8 cellular contexts compared by ENCODE assay signal in the genomic region with DNA sequence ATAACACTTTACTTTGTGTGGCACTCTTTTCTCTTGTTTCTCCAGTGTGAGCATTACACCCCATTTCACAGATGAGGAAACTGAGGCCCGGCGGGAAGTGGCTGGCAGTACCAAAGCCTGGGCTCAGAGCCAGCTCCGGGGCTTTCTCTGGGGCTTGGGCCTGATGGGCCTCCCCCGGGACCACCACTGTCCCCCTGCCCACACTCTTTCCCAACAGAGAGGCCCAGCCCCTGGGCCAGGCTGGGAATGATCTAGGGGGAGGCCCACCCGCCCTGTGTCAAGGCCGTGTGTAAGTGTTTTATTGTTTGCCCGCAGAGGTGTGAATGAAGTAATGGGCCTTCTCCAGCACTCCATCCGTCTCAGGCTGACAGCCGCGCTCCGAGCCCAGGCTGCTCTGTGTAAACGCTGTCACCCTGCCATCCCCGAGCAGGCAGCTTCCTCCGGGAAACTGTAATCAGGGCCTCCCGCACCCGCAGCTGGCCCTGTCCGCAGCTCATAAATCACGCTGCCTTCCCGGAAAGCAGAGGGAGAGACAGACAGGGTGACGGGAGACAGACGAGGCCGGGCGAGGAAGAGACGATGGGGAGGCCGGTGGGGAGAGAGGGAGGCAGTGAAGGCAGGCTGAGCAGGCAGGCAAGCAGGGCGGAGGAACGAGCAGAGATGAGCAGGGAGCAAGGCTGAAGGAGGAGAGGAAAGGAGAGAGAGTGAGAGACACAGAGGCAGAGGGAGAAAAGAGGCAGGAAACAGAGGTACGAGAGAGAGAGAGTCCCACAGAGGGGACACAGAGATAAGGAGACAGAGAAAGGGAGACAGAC.
DNase-seq lines count a peak whose midpoint lies in the region; ATAC-seq and TF ChIP-seq lines count a peak whose summit lies in the region.

No MANE protein-coding gene starts in this region.

- H3K4me1 ChIP-seq in colonic mucosa (no peaks in the 10 kb centered on the region), neural progenitor cell (no peaks in the 10 kb centered on the region), Peyer's patch (no peaks in the 10 kb centered on the region)

- no peak for TF ChIP-seq CTCF in colonic mucosa (IDR thresholded peaks at IDR 0.05)
- no peak for TF ChIP-seq CTCF in neural progenitor cell (IDR thresholded peaks at IDR 0.05)
- no peak for TF ChIP-seq CTCF in Peyer's patch (IDR thresholded peaks at IDR 0.05)

- peak; percentile 57 for DNase-seq in Daoy (ENCODE audit: low read depth)
- DNase-seq in NCI-H2081 (lab: John Stamatoyannopoulos, UW) = peak; percentile 91 to 94
- peak; percentile 32 for DNase-seq in colonic mucosa
- DNase-seq in neural progenitor cell (ENCODE audit: low spot score) = no peak
- no peak for DNase-seq in dedifferentiated amniotic fluid mesenchymal stem cell (ENCODE audit: extremely low spot score)
- DNase-seq in Peyer's patch = no peak

- H3K27me3 ChIP-seq in colonic mucosa = peaks cover 3% of the 10 kb centered on the region
- H3K27me3 ChIP-seq in neural progenitor cell = no peaks in the 10 kb centered on the region
- no peaks in the 10 kb centered on the region for H3K27me3 ChIP-seq in Peyer's patch

- no peaks in the 10 kb centered on the region for H3K79me2 ChIP-seq in neural progenitor cell (ENCODE audit: low read depth)

- no peaks in the 10 kb centered on the region for H3K36me3 Mint-ChIP-seq in neural progenitor cell

- H3K27ac ChIP-seq in colonic mucosa (no peak overlapping the region), neural progenitor cell (no peak overlapping the region), Peyer's patch (no peak overlapping the region)

- H3K9me3 ChIP-seq in colonic mucosa (no peaks in the 10 kb centered on the region), neural progenitor cell (ENCODE audit: low read depth) (no peaks in the 10 kb centered on the region), Peyer's patch (no peaks in the 10 kb centered on the region)

- peaks cover 29% of the 10 kb centered on the region for H3K4me1 Mint-ChIP-seq in neural progenitor cell

- H3K4me3 Mint-ChIP-seq in neural progenitor cell = no peak overlapping the region

- ATAC-seq in GM21367 (IDR thresholded peaks at IDR 0.05; ENCODE audit: unreplicated experiment) = no peak
- no peak for ATAC-seq in GM21825 (IDR thresholded peaks at IDR 0.05; ENCODE audit: unreplicated experiment)

- intact Hi-C loops in colonic mucosa (cut with DNase I) = no loop called here

- H3K4me2 ChIP-seq in neural progenitor cell = no peak overlapping the region

- H3K9ac ChIP-seq in colonic mucosa (ENCODE audit: low read depth in 2 of 2, low read length in 2 of 2) = peak overlapping the region in 1 of 2 donors; percentile 10
- no peak overlapping the region for H3K9ac ChIP-seq in neural progenitor cell

- H3K9me3 Mint-ChIP-seq in neural progenitor cell = peaks cover 2% of the 10 kb centered on the region

- peak overlapping the region; percentile 62 for H3K27ac Mint-ChIP-seq in neural progenitor cell

- no peak for TF ChIP-seq POLR2A in Peyer's patch (IDR thresholded peaks at IDR 0.05)

- peaks cover 26% of the 10 kb centered on the region for H3K27me3 Mint-ChIP-seq in neural progenitor cell (ENCODE audit: insufficient read depth, low read depth)

- H4K20me1 ChIP-seq in neural progenitor cell (ENCODE audit: low read depth) = no peaks in the 10 kb centered on the region

- no peaks in the 10 kb centered on the region for H3K36me3 ChIP-seq in colonic mucosa
- H3K36me3 ChIP-seq in neural progenitor cell = no peaks in the 10 kb centered on the region
- no peaks in the 10 kb centered on the region for H3K36me3 ChIP-seq in Peyer's patch

- no peak overlapping the region for H2AFZ ChIP-seq in neural progenitor cell (replicated peaks)

- H3K4me3 ChIP-seq in colonic mucosa = no peak overlapping the region
- H3K4me3 ChIP-seq in neural progenitor cell = no peak overlapping the region
- H3K4me3 ChIP-seq in Peyer's patch = no peak overlapping the region

- H3F3A ChIP-seq in neural progenitor cell (ENCODE audit: low read depth) = no peaks in the 10 kb centered on the region

Comparison
In these comparisons a context has a peak if more than half of its experiments do, and no peak if none do; other contexts are left out.
1. DNase-seq: peak in Daoy (single experiment), NCI-H2081 (2 of 2) and colonic mucosa (single experiment); none in neural progenitor cell (single experiment), dedifferentiated amniotic fluid mesenchymal stem cell (single experiment) and Peyer's patch (0 of 3).